Comparison of ENCODE assay signal across 18 cellular contexts in genomic region chr1:234845836-234846235, GRCh38.
DNase-seq lines count a peak whose midpoint lies in the region; ATAC-seq and TF ChIP-seq lines count a peak whose summit lies in the region.
"Had no signal": no experiment of that assay in that cellular context is flagged by ENCODE, and none has a peak within 500 bp of the region (broad histone marks: within the 10 kb centered on the region; RNA-seq: fewer than 3 reads in every experiment).

No MANE protein-coding gene starts in this region.

- POLR2A ChIA-PET in activated CD8-positive, alpha-beta T cell treated with anti-CD3 and anti-CD28 coated beads, Interleukin-2, amount 10 ng/mL, durations not matched to agents 7 days and 5 days (lab: Charles Lee) = interaction anchor here (0.6 to 6.7 kb wide), 10 partner anchors 14 to 245 kb away, joined by 3 to 65 read pairs (median 4); partner anchors contain the start of gene IRF2BP2

- H3K27me3 ChIP-seq in HL-60 (ENCODE audit: insufficient read depth, poor library complexity, severe bottlenecking) (no peaks in the 10 kb centered on the region), mesenchymal stem cell (ENCODE audit: control insufficient read depth in 1 of 2, insufficient read depth in 1 of 2, low read length in 2 of 2) (no peaks in the 10 kb centered on the region)
- H3K27me3 ChIP-seq: dorsolateral prefrontal cortex, gastroesophageal sphincter, neural progenitor cell had no signal

- DNase-seq in activated CD4-positive, alpha-beta T cell treated with anti-CD3 and anti-CD28 coated beads, Interleukin-2, amount 10 ng/mL, durations not matched to agents 24 days and 14 days = no peak
- DNase-seq in activated CD4-positive, alpha-beta T cell treated with anti-CD3 and anti-CD28 coated beads for 4 hours = no peak
- DNase-seq in HL-60 (ENCODE audit: low read depth in 1 of 2, low spot score in 1 of 2) (no peak), mesenchymal stem cell (no peak), mesothelial cell of epicardium (ENCODE audit: low spot score in 2 of 2, unreplicated experiment in 2 of 2) (no peak), AG20443 (ENCODE audit: low spot score) (no peak), NCI-H146 treated with DMSO at 0.1 percent for 48 hours (lab: John Stamatoyannopoulos, UW; ENCODE audit: unreplicated experiment) (no peak)
- no peak for DNase-seq in activated CD8-positive, alpha-beta T cell treated with anti-CD3 and anti-CD28 coated beads, Interleukin-2, amount 10 ng/mL, durations not matched to agents 7 days and 5 days
- DNase-seq: dorsolateral prefrontal cortex; left cardiac atrium; NCI-H2081; NCI-H446 treated with DMSO at 0.1 percent for 48 hours; NK-92 treated with Interleukin-12 subunit alpha and Interleukin-12 subunit beta, amount 100 ng/mL, for 24 hours had no signal

- no peak overlapping the region for H4K8ac ChIP-seq in mesenchymal stem cell (ENCODE audit: low read length)

- peak overlapping the region; percentile 92; the same call in 1 of the 2 replicates for H3K27ac ChIP-seq in HL-60 (replicated peaks)
- peak overlapping the region; percentile 74 for H3K27ac ChIP-seq in mesenchymal stem cell (ENCODE audit: low read length, poor library complexity, severe bottlenecking)
- H3K27ac ChIP-seq: gastroesophageal sphincter, neural progenitor cell, RWPE1 had no signal

- no peaks in the 10 kb centered on the region for H3K36me3 ChIP-seq in mesenchymal stem cell (ENCODE audit: control insufficient read depth in 1 of 2, insufficient read depth in 2 of 2, low read depth in 1 of 2, low read length in 2 of 2)
- H3K36me3 ChIP-seq: gastroesophageal sphincter, neural progenitor cell had no signal

- no peaks in the 10 kb centered on the region for H3K9me3 ChIP-seq in mesenchymal stem cell (ENCODE audit: control insufficient read depth, low read length)
- H3K9me3 ChIP-seq: gastroesophageal sphincter had no signal

- H3K27me3 Mint-ChIP-seq in activated CD4-positive, alpha-beta T cell treated with anti-CD3 and anti-CD28 coated beads, Interleukin-2, amount 10 ng/mL, durations not matched to agents 24 days and 14 days = no peaks in the 10 kb centered on the region
- no peaks in the 10 kb centered on the region for H3K27me3 Mint-ChIP-seq in activated CD8-positive, alpha-beta T cell treated with anti-CD3 and anti-CD28 coated beads, Interleukin-2, amount 10 ng/mL, durations not matched to agents 7 days and 5 days (ENCODE audit: low read depth)
- H3K27me3 Mint-ChIP-seq in mesothelial cell of epicardium (ENCODE audit: low read depth) = no peaks in the 10 kb centered on the region

- CTCF ChIA-PET in activated CD8-positive, alpha-beta T cell treated with anti-CD3 and anti-CD28 coated beads, Interleukin-2, amount 10 ng/mL, durations not matched to agents 7 days and 5 days (lab: Charles Lee) = interaction anchor here (0.7 to 5.2 kb wide), 16 partner anchors 10 to 359 kb away, joined by 3 to 26 read pairs (median 3); no protein-coding TSS in a partner anchor

- H3K27ac Mint-ChIP-seq in activated CD4-positive, alpha-beta T cell treated with anti-CD3 and anti-CD28 coated beads, Interleukin-2, amount 10 ng/mL, durations not matched to agents 24 days and 14 days = peak overlapping the region; percentile 94
- H3K27ac Mint-ChIP-seq in activated CD8-positive, alpha-beta T cell treated with anti-CD3 and anti-CD28 coated beads, Interleukin-2, amount 10 ng/mL, durations not matched to agents 7 days and 5 days = no peak overlapping the region
- H3K27ac Mint-ChIP-seq in mesothelial cell of epicardium = no peak overlapping the region
- H3K27ac Mint-ChIP-seq: GM23338, neural progenitor cell had no signal

- intact Hi-C loops in activated CD4-positive, alpha-beta T cell treated with anti-CD3 and anti-CD28 coated beads, Interleukin-2, amount 10 ng/mL, durations not matched to agents 24 days and 14 days (cut with micrococcal nuclease) = no loop called here

- H2AFZ ChIP-seq in mesenchymal stem cell (ENCODE audit: low read depth, low read length) = no peak overlapping the region
- H2AFZ ChIP-seq: neural progenitor cell had no signal

- no peak overlapping the region for H2BK12ac ChIP-seq in mesenchymal stem cell (ENCODE audit: low read length in 2 of 2)

- H3K14ac ChIP-seq in mesenchymal stem cell (ENCODE audit: low read length in 2 of 2) = no peak overlapping the region

- H3K79me1 ChIP-seq in mesenchymal stem cell (replicated peaks; ENCODE audit: low read length, poor library complexity, severe bottlenecking) = no peaks in the 10 kb centered on the region

- ATAC-seq in activated CD8-positive, alpha-beta T cell treated with anti-CD3 and anti-CD28 coated beads, Interleukin-2, amount 10 ng/mL, durations not matched to agents 7 days and 5 days = no peak
- ATAC-seq: gastroesophageal sphincter, GM23338, left cardiac atrium had no signal

- no peak for TF ChIP-seq CTCF in HL-60 (IDR thresholded peaks at IDR 0.05; ENCODE audit: insufficient read depth, low read length)
- no peak for TF ChIP-seq CTCF in mesothelial cell of epicardium (IDR thresholded peaks at IDR 0.05; ENCODE audit: unreplicated experiment)

- no peak overlapping the region for H2BK15ac ChIP-seq in mesenchymal stem cell (ENCODE audit: low read depth, poor library complexity, severe bottlenecking)

- no peak overlapping the region for H3K23ac ChIP-seq in mesenchymal stem cell (ENCODE audit: low read length in 2 of 2)

- WGBS in mesenchymal stem cell = 100% methylated on average over 1 of the region's 2 CpGs

- H2BK120ac ChIP-seq in mesenchymal stem cell (ENCODE audit: low read depth, low read length) = no peak overlapping the region

- no peak overlapping the region for H4K91ac ChIP-seq in mesenchymal stem cell (ENCODE audit: low read length)

- H3K4me3 ChIP-seq in HL-60 (replicated peaks; ENCODE audit: insufficient read depth, low read length) (no peak overlapping the region), mesenchymal stem cell (ENCODE audit: insufficient read depth in 1 of 2, low read depth in 1 of 2, low read length in 2 of 2) (no peak overlapping the region)
- H3K4me3 ChIP-seq: dorsolateral prefrontal cortex, gastroesophageal sphincter, GM23338, neural progenitor cell, smooth muscle cell had no signal

- peaks cover 87% of the 10 kb centered on the region for H3K4me1 Mint-ChIP-seq in activated CD4-positive, alpha-beta T cell treated with anti-CD3 and anti-CD28 coated beads, Interleukin-2, amount 10 ng/mL, durations not matched to agents 24 days and 14 days
- peaks cover 89% of the 10 kb centered on the region for H3K4me1 Mint-ChIP-seq in activated CD8-positive, alpha-beta T cell treated with anti-CD3 and anti-CD28 coated beads, Interleukin-2, amount 10 ng/mL, durations not matched to agents 7 days and 5 days (ENCODE audit: low read depth)
- peaks cover 27% of the 10 kb centered on the region for H3K4me1 Mint-ChIP-seq in mesothelial cell of epicardium

- H3K4ac ChIP-seq in mesenchymal stem cell (ENCODE audit: low read depth in 1 of 2, low read length in 2 of 2) = no peak overlapping the region

- H3K4me3 Mint-ChIP-seq in activated CD4-positive, alpha-beta T cell treated with anti-CD3 and anti-CD28 coated beads, Interleukin-2, amount 10 ng/mL, durations not matched to agents 24 days and 14 days = peak overlapping the region; percentile 74
- peak overlapping the region; percentile 48 for H3K4me3 Mint-ChIP-seq in activated CD8-positive, alpha-beta T cell treated with anti-CD3 and anti-CD28 coated beads, Interleukin-2, amount 10 ng/mL, durations not matched to agents 7 days and 5 days
- H3K4me3 Mint-ChIP-seq in mesothelial cell of epicardium = no peak overlapping the region
- H3K4me3 Mint-ChIP-seq: GM23338, neural progenitor cell had no signal

- H3K36me3 Mint-ChIP-seq in activated CD4-positive, alpha-beta T cell treated with anti-CD3 and anti-CD28 coated beads, Interleukin-2, amount 10 ng/mL, durations not matched to agents 24 days and 14 days (ENCODE audit: low read depth) = no peaks in the 10 kb centered on the region
- H3K36me3 Mint-ChIP-seq in activated CD8-positive, alpha-beta T cell treated with anti-CD3 and anti-CD28 coated beads, Interleukin-2, amount 10 ng/mL, durations not matched to agents 7 days and 5 days (ENCODE audit: low read depth) = peaks cover 2% of the 10 kb centered on the region
- no peaks in the 10 kb centered on the region for H3K36me3 Mint-ChIP-seq in mesothelial cell of epicardium
- H3K36me3 Mint-ChIP-seq: neural progenitor cell had no signal

- H3K4me1 ChIP-seq in mesenchymal stem cell (ENCODE audit: control insufficient read depth, insufficient read depth, low read depth, low read length) = peaks cover 4% of the 10 kb centered on the region
- H3K4me1 ChIP-seq: neural progenitor cell had no signal

- H2BK5ac ChIP-seq in mesenchymal stem cell (ENCODE audit: low read depth, low read length, poor library complexity, severe bottlenecking) = no peak overlapping the region

- no peak overlapping the region for H2AK5ac ChIP-seq in mesenchymal stem cell (ENCODE audit: low read length, severe bottlenecking)

- no peak overlapping the region for H3K4me2 ChIP-seq in mesenchymal stem cell (ENCODE audit: low read length, poor library complexity, severe bottlenecking)
- H3K4me2 ChIP-seq: GM23338, neural progenitor cell, smooth muscle cell had no signal

- H3K9ac ChIP-seq in mesenchymal stem cell (ENCODE audit: low read length) = no peak overlapping the region
- H3K9ac ChIP-seq: neural progenitor cell had no signal

- H3K18ac ChIP-seq in mesenchymal stem cell (ENCODE audit: low read depth in 1 of 2, low read length in 2 of 2) = no peak overlapping the region

- peaks cover 4% of the 10 kb centered on the region for H3K9me3 Mint-ChIP-seq in activated CD4-positive, alpha-beta T cell treated with anti-CD3 and anti-CD28 coated beads, Interleukin-2, amount 10 ng/mL, durations not matched to agents 24 days and 14 days
- H3K9me3 Mint-ChIP-seq in activated CD8-positive, alpha-beta T cell treated with anti-CD3 and anti-CD28 coated beads, Interleukin-2, amount 10 ng/mL, durations not matched to agents 7 days and 5 days (ENCODE audit: insufficient read depth) = no peaks in the 10 kb centered on the region
- peaks cover 12% of the 10 kb centered on the region for H3K9me3 Mint-ChIP-seq in mesothelial cell of epicardium
